In genomic region chr10:69338547-69339450, GRCh38 we compare ENCODE assay signal across 9 cellular contexts.
DNase-seq lines count a peak whose midpoint lies in the region; ATAC-seq lines count a peak whose summit lies in the region.
"Had no signal": no experiment of that assay in that cellular context is flagged by ENCODE, and none has a peak within 500 bp of the region (broad histone marks: within the 10 kb centered on the region; RNA-seq: fewer than 3 reads in every experiment).

No MANE protein-coding gene starts in this region.

- H3K4me3 ChIP-seq in iPS-20b (ENCODE audit: low read length) (no peak overlapping the region), stomach smooth muscle (ENCODE audit: low read length in 2 of 2) (no peak overlapping the region)
- H3K4me3 ChIP-seq: MG63 had no signal

- H3K9ac ChIP-seq in iPS-20b (ENCODE audit: low read depth, low read length): peak overlapping the region; percentile 23; the same call in 1 of the 2 replicates
- H3K9ac ChIP-seq in stomach smooth muscle (ENCODE audit: low read length in 2 of 2): no peak overlapping the region

- intact Hi-C loops in activated T-helper 2 cell treated with anti-CD3 and anti-CD28 coated beads, Interferon-gamma antibody, Interleukin-2, Interleukin-4, amounts not matched to agents 10 μg/mL and 5 μg/mL and 100 μg/mL, durations not matched to agents 14 hours and 24 hours and 36 hours (cut with micrococcal nuclease): no loop called here

- H3K27ac ChIP-seq in iPS-20b (ENCODE audit: low read length) (peak overlapping the region; percentile 16), stomach smooth muscle (ENCODE audit: low read length) (peak overlapping the region; percentile 24)

- H3K9me3 ChIP-seq in iPS-20b (ENCODE audit: insufficient read depth, low read depth, low read length): no peaks in the 10 kb centered on the region
- no peaks in the 10 kb centered on the region for H3K9me3 ChIP-seq in stomach smooth muscle (ENCODE audit: control insufficient read depth in 2 of 2, low read length in 2 of 2)
- H3K9me3 ChIP-seq: MG63 had no signal

- DNase-seq in T-helper 2 cell treated with Interferon-gamma antibody and Interleukin-4, amounts not matched to agents 5 μg/mL and 100 μg/mL, for 36 hours (ENCODE audit: low spot score): no peak
- DNase-seq in T-helper 2 cell: no peak
- no peak for DNase-seq in activated T-helper 2 cell treated with anti-CD3 and anti-CD28 coated beads, Interferon-gamma antibody, Interleukin-2, Interleukin-4, amounts not matched to agents 10 μg/mL and 5 μg/mL and 100 μg/mL, durations not matched to agents 14 hours and 24 hours and 36 hours (ENCODE audit: low spot score)
- DNase-seq in stimulated activated CD4-positive, alpha-beta T cell treated with anti-CD3 and anti-CD28 coated beads, Interleukin-4, amount 100 ng/mL, for 4 hours: no peak
- DNase-seq: MG63 had no signal

- H3K27me3 ChIP-seq in iPS-20b (ENCODE audit: insufficient read depth, low read length) (no peaks in the 10 kb centered on the region), stomach smooth muscle (ENCODE audit: control insufficient read depth in 1 of 2, insufficient read depth in 2 of 2, low read length in 2 of 2) (no peaks in the 10 kb centered on the region)
- H3K27me3 ChIP-seq: MG63 had no signal

- H3K36me3 ChIP-seq in iPS-20b (ENCODE audit: insufficient read depth, low read depth, low read length) (peaks cover 7% of the 10 kb centered on the region), stomach smooth muscle (ENCODE audit: control insufficient read depth in 2 of 2, insufficient read depth in 2 of 2, low read length in 2 of 2) (peaks cover 0 to 3% of the 10 kb centered on the region in 2 donors)
- H3K36me3 ChIP-seq: MG63 had no signal

- peaks cover 66% of the 10 kb centered on the region for H3K4me1 Mint-ChIP-seq in T-helper 2 cell treated with Interferon-gamma antibody and Interleukin-4, amounts not matched to agents 5 μg/mL and 100 μg/mL, for 36 hours (ENCODE audit: low read depth)
- peaks cover 57% of the 10 kb centered on the region for H3K4me1 Mint-ChIP-seq in activated T-helper 2 cell treated with anti-CD3 and anti-CD28 coated beads, Interferon-gamma antibody, Interleukin-2, Interleukin-4, amounts not matched to agents 10 μg/mL and 5 μg/mL and 100 μg/mL, durations not matched to agents 14 hours and 24 hours and 36 hours (ENCODE audit: low read depth)

- H3K36me3 Mint-ChIP-seq in T-helper 2 cell treated with Interferon-gamma antibody and Interleukin-4, amounts not matched to agents 5 μg/mL and 100 μg/mL, for 36 hours (ENCODE audit: low read depth): peaks cover 24% of the 10 kb centered on the region
- peaks cover 23% of the 10 kb centered on the region for H3K36me3 Mint-ChIP-seq in activated T-helper 2 cell treated with anti-CD3 and anti-CD28 coated beads, Interferon-gamma antibody, Interleukin-2, Interleukin-4, amounts not matched to agents 10 μg/mL and 5 μg/mL and 100 μg/mL, durations not matched to agents 14 hours and 24 hours and 36 hours (ENCODE audit: low read depth)

- ATAC-seq in GM21723 (IDR thresholded peaks at IDR 0.05; ENCODE audit: unreplicated experiment): no peak
- ATAC-seq in GM19452 (IDR thresholded peaks at IDR 0.05; ENCODE audit: unreplicated experiment): no peak

- peak overlapping the region; percentile 71 for H3K27ac Mint-ChIP-seq in T-helper 2 cell treated with Interferon-gamma antibody and Interleukin-4, amounts not matched to agents 5 μg/mL and 100 μg/mL, for 36 hours
- H3K27ac Mint-ChIP-seq in activated T-helper 2 cell treated with anti-CD3 and anti-CD28 coated beads, Interferon-gamma antibody, Interleukin-2, Interleukin-4, amounts not matched to agents 10 μg/mL and 5 μg/mL and 100 μg/mL, durations not matched to agents 14 hours and 24 hours and 36 hours: peak overlapping the region; percentile 48

- no peaks in the 10 kb centered on the region for H3K9me3 Mint-ChIP-seq in T-helper 2 cell treated with Interferon-gamma antibody and Interleukin-4, amounts not matched to agents 5 μg/mL and 100 μg/mL, for 36 hours
- no peaks in the 10 kb centered on the region for H3K9me3 Mint-ChIP-seq in activated T-helper 2 cell treated with anti-CD3 and anti-CD28 coated beads, Interferon-gamma antibody, Interleukin-2, Interleukin-4, amounts not matched to agents 10 μg/mL and 5 μg/mL and 100 μg/mL, durations not matched to agents 14 hours and 24 hours and 36 hours

- no peak overlapping the region for H3K4me3 Mint-ChIP-seq in T-helper 2 cell treated with Interferon-gamma antibody and Interleukin-4, amounts not matched to agents 5 μg/mL and 100 μg/mL, for 36 hours
- no peak overlapping the region for H3K4me3 Mint-ChIP-seq in activated T-helper 2 cell treated with anti-CD3 and anti-CD28 coated beads, Interferon-gamma antibody, Interleukin-2, Interleukin-4, amounts not matched to agents 10 μg/mL and 5 μg/mL and 100 μg/mL, durations not matched to agents 14 hours and 24 hours and 36 hours (ENCODE audit: low read depth)

- no peaks in the 10 kb centered on the region for H3K27me3 Mint-ChIP-seq in T-helper 2 cell treated with Interferon-gamma antibody and Interleukin-4, amounts not matched to agents 5 μg/mL and 100 μg/mL, for 36 hours (ENCODE audit: low read depth)
- H3K27me3 Mint-ChIP-seq in activated T-helper 2 cell treated with anti-CD3 and anti-CD28 coated beads, Interferon-gamma antibody, Interleukin-2, Interleukin-4, amounts not matched to agents 10 μg/mL and 5 μg/mL and 100 μg/mL, durations not matched to agents 14 hours and 24 hours and 36 hours (ENCODE audit: low read depth): no peaks in the 10 kb centered on the region

- H3K4me1 ChIP-seq in iPS-20b (ENCODE audit: insufficient read depth, low read length) (peaks cover 32% of the 10 kb centered on the region), stomach smooth muscle (ENCODE audit: control insufficient read depth, insufficient read depth, low read length) (peaks cover 59% of the 10 kb centered on the region)
